8 cellular contexts compared by ENCODE assay signal in genomic region chr5:138574744-138575193, GRCh38. TPM values are rescaled to one million over a fixed set of nuclear protein-coding genes. Genes with fewer than 3 reads are reported as not detected.
A peak's percentile ranks its signal among the peaks of the same experiment; 100 is the strongest.
DNase-seq lines count a peak whose midpoint lies in the region; ATAC-seq and TF ChIP-seq lines count a peak whose summit lies in the region.

No MANE protein-coding gene starts in this region.

- no peak for DNase-seq in MCF 10A (ENCODE audit: unreplicated experiment)
- no peak for DNase-seq in memory B cell (ENCODE audit: low spot score in 2 of 2)
- peak in 1 of 2 donors; percentile 27 for DNase-seq in uterus
- no peak for DNase-seq in NCI-H187 (lab: John Stamatoyannopoulos, UW)
- no peak for DNase-seq in stimulated activated CD4-positive, alpha-beta T cell treated with anti-CD3 and anti-CD28 coated beads, Interleukin-12 subunit alpha, Interleukin-12 subunit beta, amount 100 ng/mL, for 4 hours
- no peak for DNase-seq in cerebellar nuclear complex (lab: John Stamatoyannopoulos, UW)

- no peaks in the 10 kb centered on the region for H3K9me2 ChIP-seq in DOHH2 (replicated peaks; ENCODE audit: control insufficient read depth, low read length)

- H3K4me1 Mint-ChIP-seq in MCF 10A (ENCODE audit: insufficient read depth, unreplicated experiment) (peaks cover 23% of the 10 kb centered on the region), memory B cell (peaks cover 14% of the 10 kb centered on the region)

- H3K27ac Mint-ChIP-seq in MCF 10A (ENCODE audit: low read depth, unreplicated experiment) (peak overlapping the region; percentile 100), memory B cell (peak overlapping the region; percentile 100)

- H3K4me3 Mint-ChIP-seq in MCF 10A (ENCODE audit: unreplicated experiment) (peak overlapping the region; percentile 95), memory B cell (peak overlapping the region; percentile 98)

- POLR2A ChIA-PET in MCF 10A (lab: Yijun Ruan, JAX): interaction anchor here (0.6 to 4.8 kb wide), 42 partner anchors 9 to 986 kb away, joined by 3 to 97 read pairs (median 6); partner anchors contain the start of genes BRD8, CTNNA1, EGR1 and ETF1

- CTCF ChIA-PET in MCF 10A (lab: Yijun Ruan, JAX): interaction anchor here (0.6 to 3.2 kb wide), 8 partner anchors 27 to 688 kb away, joined by 3 to 8 read pairs (median 4); no protein-coding TSS in a partner anchor

- peaks cover 57% of the 10 kb centered on the region for H3K79me2 ChIP-seq in DOHH2 (ENCODE audit: control insufficient read depth, low read length)

- peaks cover 7% of the 10 kb centered on the region; the same call in 1 of the 2 replicates for H3F3A ChIP-seq in DOHH2 (ENCODE audit: control insufficient read depth, insufficient read depth)

- H3K36me3 Mint-ChIP-seq in MCF 10A (ENCODE audit: insufficient read depth, unreplicated experiment) (peaks cover 57% of the 10 kb centered on the region), memory B cell (peaks cover 9% of the 10 kb centered on the region)

- intact Hi-C loops in MCF 10A (cut with micrococcal nuclease): loop anchor here (1.0 to 2.0 kb wide), 2 partner anchors 32 to 180 kb away; partner anchors contain the start of gene ETF1
- intact Hi-C loops in uterus (cut with DNase I; ENCODE audit: low total_unique reads): loop anchor here (5.0 kb wide), 1 partner anchor 178 kb away; the partner anchor contains the start of gene CTNNA1

- peaks cover 36% of the 10 kb centered on the region for H3K4me1 ChIP-seq in DOHH2 (ENCODE audit: control insufficient read depth, low read length)
- peaks cover 7% of the 10 kb centered on the region for H3K4me1 ChIP-seq in HUES6 (ENCODE audit: control insufficient read depth, insufficient read depth, low read length)
- peaks cover 0 to 10% of the 10 kb centered on the region in 2 donors for H3K4me1 ChIP-seq in uterus

- H3K27me3 ChIP-seq in DOHH2 (ENCODE audit: control insufficient read depth, low read length) (no peaks in the 10 kb centered on the region), HUES6 (ENCODE audit: control insufficient read depth, insufficient read depth, low read length) (no peaks in the 10 kb centered on the region), uterus (no peaks in the 10 kb centered on the region)

- peak overlapping the region; percentile 76 for H3K4me2 ChIP-seq in DOHH2 (ENCODE audit: low read length)

- no peak for TF ChIP-seq POLR2A in uterus (IDR thresholded peaks at IDR 0.05)

- H3K27me3 Mint-ChIP-seq in MCF 10A (ENCODE audit: insufficient read depth, unreplicated experiment): no peaks in the 10 kb centered on the region
- H3K27me3 Mint-ChIP-seq in memory B cell: no peaks in the 10 kb centered on the region

- H3K9ac ChIP-seq in HUES6 (ENCODE audit: low read length): peak overlapping the region; percentile 99

- H3K4me3 ChIP-seq in DOHH2 (ENCODE audit: low read length) (peak overlapping the region; percentile 95), HUES6 (ENCODE audit: low read depth, low read length) (peak overlapping the region; percentile 100), uterus (peak overlapping the region; percentile 79 to 96)

- H3K27ac ChIP-seq in DOHH2 (ENCODE audit: low read depth, low read length) (peak overlapping the region; percentile 86), HUES6 (ENCODE audit: low read depth, low read length) (peak overlapping the region; percentile 100), uterus (peak overlapping the region; percentile 93 to 98)

- TF ChIP-seq CTCF in DOHH2 (IDR thresholded peaks at IDR 0.05; ENCODE audit: low read depth, low read length, poor library complexity, severe bottlenecking) (no peak), MCF 10A (IDR thresholded peaks at IDR 0.05; ENCODE audit: unreplicated experiment) (no peak), uterus (IDR thresholded peaks at IDR 0.05) (no peak)

- H4K20me1 ChIP-seq in DOHH2 (ENCODE audit: control insufficient read depth, insufficient read depth, low read depth, low read length): no peaks in the 10 kb centered on the region; the same call in 1 of the 2 replicates

- H3K36me3 ChIP-seq in DOHH2 (ENCODE audit: control insufficient read depth, low read length): peaks cover 54% of the 10 kb centered on the region
- peaks cover 51% of the 10 kb centered on the region for H3K36me3 ChIP-seq in HUES6 (ENCODE audit: control insufficient read depth, insufficient read depth, low read length)
- no peaks in the 10 kb centered on the region for H3K36me3 ChIP-seq in uterus

- no peaks in the 10 kb centered on the region for H3K9me3 ChIP-seq in DOHH2 (ENCODE audit: control insufficient read depth, insufficient read depth, low read length)
- H3K9me3 ChIP-seq in HUES6 (ENCODE audit: control insufficient read depth, insufficient read depth, low read depth, low read length): no peaks in the 10 kb centered on the region
- H3K9me3 ChIP-seq in uterus: no peaks in the 10 kb centered on the region

- BruUV-seq in MCF 10A (replicated peaks; lab: Mats Ljungman, UMichigan): no TSS peak

- H3K9me3 Mint-ChIP-seq in MCF 10A (ENCODE audit: unreplicated experiment) (no peaks in the 10 kb centered on the region), memory B cell (peaks cover 1% of the 10 kb centered on the region)

- ATAC-seq in memory B cell (ENCODE audit: low read depth): no peak

RNA-seq across cellular contexts. Expression of gene HSPA9, which starts 0.4 kb away (rescaled TPM):
- total RNA-seq in MCF 10A (2022) (1,057 and 1,102 TPM in 2 replicates), uterus (100 to 1,000 TPM; 128 to 254 (median 154) TPM)

RNA-seq across cellular contexts. Expression of gene ETF1, which starts 31.7 kb away (rescaled TPM):
- 307 and 349 TPM in 2 replicates for total RNA-seq in MCF 10A (2022)
- 100 to 1,000 TPM in 2 of 4 donors, 10 to 100 TPM in 2; 40.9 to 129 (median 87.8) TPM for total RNA-seq in uterus
